In the genomic region with DNA sequence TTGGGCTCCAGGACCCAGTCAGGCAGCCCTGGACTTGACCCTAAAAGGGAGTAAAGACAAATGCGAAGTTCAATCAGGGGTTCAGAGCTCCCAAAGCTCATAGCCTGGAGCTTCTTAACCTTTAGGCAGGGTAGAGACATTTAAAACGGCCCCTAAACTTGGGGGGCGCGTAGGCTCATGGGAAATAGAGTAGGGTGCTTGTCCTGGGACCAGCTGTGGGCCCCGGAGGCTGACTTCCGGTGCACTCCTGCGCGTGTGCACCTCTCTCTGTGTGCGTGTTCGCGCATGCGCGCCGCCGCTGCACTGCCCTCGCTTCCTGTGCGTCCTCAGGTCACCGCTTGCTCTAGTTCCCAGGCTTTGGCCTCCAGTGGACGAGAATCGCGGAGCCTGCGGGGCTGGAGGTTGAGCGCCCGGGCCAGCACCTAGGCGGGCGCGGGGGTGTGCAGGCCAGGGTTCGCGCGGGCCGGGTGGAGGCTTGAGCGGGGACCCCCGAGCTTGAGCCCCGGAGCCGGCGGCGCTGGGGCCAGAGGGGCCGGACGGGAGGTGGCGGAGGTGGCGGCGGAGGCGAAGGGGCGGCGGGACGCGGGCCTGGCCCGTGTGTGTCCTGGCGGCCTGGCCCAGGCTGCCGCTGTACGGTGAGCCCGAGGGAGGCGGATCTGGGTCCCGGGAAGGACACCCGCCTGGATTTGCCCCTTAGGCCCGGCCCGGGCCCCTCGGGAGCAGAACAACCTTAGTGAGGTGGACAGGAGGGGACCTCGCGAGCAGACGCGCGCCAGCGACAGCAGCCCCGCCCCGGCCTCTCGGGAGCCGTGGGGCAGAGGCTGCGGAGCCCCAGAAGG, we compare ENCODE assay signal across 1 cellular context.
TF ChIP-seq lines count a peak whose summit lies in the region.

RBAK (plus strand) TSS at position 303 of the 839 bp plus-strand sequence. CDS start 2,217 bp downstream, outside the sequence.

TF ChIP-seq in K562, 482 proteins besides CTCF, POLR2A, EP300 and RAD21 (continued from another document and continues in another):
- TF ChIP-seq TEAD4 (IDR thresholded peaks at IDR 0.05; ENCODE audit: low read length) (no peak), TEAD4 (CRISPR knock-in tag; IDR thresholded peaks at IDR 0.05; ENCODE audit: borderline replicate concordance) (no peak), ZEB2 (IDR thresholded peaks at IDR 0.05) (no peak), ZC3H4 (CRISPR knock-in tag; IDR thresholded peaks at IDR 0.05; ENCODE audit: borderline replicate concordance) (peak; percentile 39; the same call in 1 of the 2 replicates), CXXC5 (CRISPR knock-in tag; IDR thresholded peaks at IDR 0.05) (peak; percentile 80), ATF7 (IDR thresholded peaks at IDR 0.05) (peak; percentile 72; the same call in 1 of the 2 replicates), ZNF780A (CRISPR knock-in tag; IDR thresholded peaks at IDR 0.05) (no peak), ZFP91 (CRISPR knock-in tag; IDR thresholded peaks at IDR 0.05) (no peak), NONO (IDR thresholded peaks at IDR 0.05; ENCODE audit: low read depth in 2 of 2, low read length in 1 of 2) (peak in 1 of 2 experiments; percentile 88; a peak in 2 of 4 replicates), SREBF2 (CRISPR knock-in tag; IDR thresholded peaks at IDR 0.05) (no peak), PML (IDR thresholded peaks at IDR 0.05; ENCODE audit: low read length) (peak; percentile 44; the same call in 1 of the 2 replicates), GABPB1 (CRISPR knock-in tag; IDR thresholded peaks at IDR 0.05) (peak; percentile 96), KDM5B (IDR thresholded peaks at IDR 0.05; ENCODE audit: insufficient replicate concordance, low read depth, low read length) (peak; percentile 78), CREB5 (CRISPR knock-in tag; IDR thresholded peaks at IDR 0.05) (no peak), NFIC (IDR thresholded peaks at IDR 0.05) (no peak), NCOA4 (IDR thresholded peaks at IDR 0.05; ENCODE audit: partially characterized antibody) (no peak), NEUROD1 (IDR thresholded peaks at IDR 0.05; ENCODE audit: borderline replicate concordance, low read depth, low read length, partially characterized antibody) (no peak), SNRNP70 (optimal IDR thresholded peaks at IDR 0.05; ENCODE audit: low read depth, low read length) (no peak), POLR2AphosphoS5 (IDR thresholded peaks at IDR 0.05; ENCODE audit: control insufficient read depth, insufficient read depth, low read depth, low read length) (peak; percentile 80), ZBTB34 (CRISPR knock-in tag; IDR thresholded peaks at IDR 0.05) (no peak), C11orf30 (IDR thresholded peaks at IDR 0.05; ENCODE audit: low read depth) (0 out of 2 replicates have a peak, but pooled peaks have one; percentile 9), PHF20 (IDR thresholded peaks at IDR 0.05; ENCODE audit: partially characterized antibody) (peak; percentile 83), MGA (IDR thresholded peaks at IDR 0.05) (peak; percentile 77), THRB (CRISPR knock-in tag; conservative IDR thresholded peaks at IDR 0.05) (0 out of 2 replicates have a peak, but pooled peaks have one; percentile 44), MTA3 (IDR thresholded peaks at IDR 0.05; ENCODE audit: borderline replicate concordance) (0 out of 2 replicates have a peak, but pooled peaks have one; percentile 68), RB1 (IDR thresholded peaks at IDR 0.05; ENCODE audit: low read depth) (peak; percentile 41; the same call in 1 of the 2 replicates)
- TF ChIP-seq, protein P1, sequence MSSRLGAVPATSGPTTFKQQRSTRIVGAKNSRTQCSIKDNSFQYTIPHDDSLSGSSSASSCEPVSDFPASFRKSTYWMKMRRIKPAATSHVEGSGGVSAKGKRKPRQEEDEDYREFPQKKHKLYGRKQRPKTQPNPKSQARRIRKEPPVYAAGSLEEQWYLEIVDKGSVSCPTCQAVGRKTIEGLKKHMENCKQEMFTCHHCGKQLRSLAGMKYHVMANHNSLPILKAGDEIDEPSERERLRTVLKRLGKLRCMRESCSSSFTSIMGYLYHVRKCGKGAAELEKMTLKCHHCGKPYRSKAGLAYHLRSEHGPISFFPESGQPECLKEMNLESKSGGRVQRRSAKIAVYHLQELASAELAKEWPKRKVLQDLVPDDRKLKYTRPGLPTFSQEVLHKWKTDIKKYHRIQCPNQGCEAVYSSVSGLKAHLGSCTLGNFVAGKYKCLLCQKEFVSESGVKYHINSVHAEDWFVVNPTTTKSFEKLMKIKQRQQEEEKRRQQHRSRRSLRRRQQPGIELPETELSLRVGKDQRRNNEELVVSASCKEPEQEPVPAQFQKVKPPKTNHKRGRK (tag; IDR thresholded peaks at IDR 0.05), result no peak
- TF ChIP-seq, protein P2, sequence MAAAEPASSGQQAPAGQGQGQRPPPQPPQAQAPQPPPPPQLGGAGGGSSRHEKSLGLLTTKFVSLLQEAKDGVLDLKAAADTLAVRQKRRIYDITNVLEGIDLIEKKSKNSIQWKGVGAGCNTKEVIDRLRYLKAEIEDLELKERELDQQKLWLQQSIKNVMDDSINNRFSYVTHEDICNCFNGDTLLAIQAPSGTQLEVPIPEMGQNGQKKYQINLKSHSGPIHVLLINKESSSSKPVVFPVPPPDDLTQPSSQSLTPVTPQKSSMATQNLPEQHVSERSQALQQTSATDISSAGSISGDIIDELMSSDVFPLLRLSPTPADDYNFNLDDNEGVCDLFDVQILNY (CRISPR knock-in tag; IDR thresholded peaks at IDR 0.05), result peak; percentile 56; the same call in 1 of the 2 replicates
- TF ChIP-seq, protein P3, sequence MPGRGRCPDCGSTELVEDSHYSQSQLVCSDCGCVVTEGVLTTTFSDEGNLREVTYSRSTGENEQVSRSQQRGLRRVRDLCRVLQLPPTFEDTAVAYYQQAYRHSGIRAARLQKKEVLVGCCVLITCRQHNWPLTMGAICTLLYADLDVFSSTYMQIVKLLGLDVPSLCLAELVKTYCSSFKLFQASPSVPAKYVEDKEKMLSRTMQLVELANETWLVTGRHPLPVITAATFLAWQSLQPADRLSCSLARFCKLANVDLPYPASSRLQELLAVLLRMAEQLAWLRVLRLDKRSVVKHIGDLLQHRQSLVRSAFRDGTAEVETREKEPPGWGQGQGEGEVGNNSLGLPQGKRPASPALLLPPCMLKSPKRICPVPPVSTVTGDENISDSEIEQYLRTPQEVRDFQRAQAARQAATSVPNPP (IDR thresholded peaks at IDR 0.05; ENCODE audit: borderline replicate concordance, insufficient read depth, insufficient read length), result no peak
